In the genomic region with DNA sequence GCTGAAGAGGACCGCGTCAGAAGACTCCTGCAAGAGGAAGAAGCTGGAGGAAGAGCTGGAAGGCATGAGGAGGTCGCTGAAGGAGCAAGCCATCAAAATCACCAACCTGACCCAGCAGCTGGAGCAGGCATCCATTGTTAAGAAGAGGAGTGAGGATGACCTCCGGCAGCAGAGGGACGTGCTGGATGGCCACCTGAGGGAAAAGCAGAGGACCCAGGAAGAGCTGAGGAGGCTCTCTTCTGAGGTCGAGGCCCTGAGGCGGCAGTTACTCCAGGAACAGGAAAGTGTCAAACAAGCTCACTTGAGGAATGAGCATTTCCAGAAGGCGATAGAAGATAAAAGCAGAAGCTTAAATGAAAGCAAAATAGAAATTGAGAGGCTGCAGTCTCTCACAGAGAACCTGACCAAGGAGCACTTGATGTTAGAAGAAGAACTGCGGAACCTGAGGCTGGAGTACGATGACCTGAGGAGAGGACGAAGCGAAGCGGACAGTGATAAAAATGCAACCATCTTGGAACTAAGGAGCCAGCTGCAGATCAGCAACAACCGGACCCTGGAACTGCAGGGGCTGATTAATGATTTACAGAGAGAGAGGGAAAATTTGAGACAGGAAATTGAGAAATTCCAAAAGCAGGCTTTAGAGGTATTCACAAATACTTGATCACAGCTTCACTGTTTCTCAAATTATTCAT, we compare ENCODE assay signal across 20 cellular contexts.
"Had no signal": no experiment of that assay in that cellular context is flagged by ENCODE, and none has a peak within 500 bp of the region (broad histone marks: within the 10 kb centered on the region; RNA-seq: fewer than 3 reads in every experiment).

No MANE protein-coding gene starts in this region.

- H3K36me3 ChIP-seq: gastrocnemius medialis had no signal

- H3K27ac ChIP-seq: gastrocnemius medialis, heart right ventricle, left ventricle myocardium inferior, transverse colon, vagina had no signal

- H3K4me2 ChIP-seq: smooth muscle cell had no signal

- H3K4me1 ChIP-seq: gastrocnemius medialis, heart right ventricle, left ventricle myocardium inferior, vagina had no signal

- H3K27me3 ChIP-seq: gastrocnemius medialis, transverse colon, vagina had no signal

- FAIRE-seq: islet of Langerhans had no signal

- DNase-seq: activated CD4-positive, CD25-positive, alpha-beta regulatory T cell treated with anti-CD3 and anti-CD28 coated beads, Interleukin-2, amount 50 U/mL, for 72 hours; activated naive CD4-positive, alpha-beta T cell treated with anti-CD3 and anti-CD28 coated beads for 36 hours; activated naive CD8-positive, alpha-beta T cell treated with anti-CD3 and anti-CD28 coated beads, Interleukin-2, amount 50 U/mL, for 24 hours; aorta; cerebellar nuclear complex; effector memory CD4-positive, alpha-beta T cell; gastrocnemius medialis; heart right ventricle; left ventricle myocardium inferior; mesendoderm; natural killer cell; right cardiac atrium; stimulated activated CD4-positive, alpha-beta T cell treated with anti-CD3 and anti-CD28 coated beads, Interleukin-4, amount 100 ng/mL, for 4 hours; stimulated activated CD8-positive, alpha-beta memory T cell treated with anti-CD3 and anti-CD28 coated beads, Interleukin-4, amount 100 ng/mL, for 48 hours; stimulated activated naive CD4-positive, alpha-beta T cell treated with Interleukin-2 at 50 U/mL for 16 hours; T-helper 9 cell; transverse colon had no signal

- ATAC-seq: activated naive CD8-positive, alpha-beta T cell treated with anti-CD3 and anti-CD28 coated beads, Interleukin-2, amount 50 U/mL, for 24 hours; gastrocnemius medialis; natural killer cell; right cardiac atrium had no signal

- H3K4me3 ChIP-seq: gastrocnemius medialis, heart right ventricle, left ventricle myocardium inferior, smooth muscle cell, transverse colon, vagina had no signal

- H3K9me3 ChIP-seq: gastrocnemius medialis, heart right ventricle, left ventricle myocardium inferior, transverse colon, vagina had no signal
